Comparison of ENCODE assay signal across 10 cellular contexts in the genomic region with DNA sequence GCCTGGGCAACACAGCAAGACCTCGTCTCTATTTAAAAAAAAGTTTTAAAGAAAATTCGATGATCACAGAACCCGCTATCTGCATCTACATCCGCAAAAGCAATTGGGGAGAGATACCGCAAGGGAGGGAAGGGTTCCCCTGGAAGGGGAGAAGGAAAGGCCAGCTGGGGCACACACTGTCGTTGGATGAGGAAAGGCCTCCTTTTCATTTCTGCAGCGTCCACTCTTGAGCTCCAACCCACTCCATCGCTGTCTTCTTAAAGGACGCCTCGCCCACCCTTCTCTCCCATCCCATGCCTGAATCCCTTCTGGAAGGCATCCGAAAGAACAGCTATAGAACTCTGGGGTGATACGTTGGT. TPM values are rescaled to one million over a fixed set of nuclear protein-coding genes. Genes with fewer than 3 reads are reported as not detected.
DNase-seq lines count a peak whose midpoint lies in the region; ATAC-seq and TF ChIP-seq lines count a peak whose summit lies in the region.
"Had no signal": no experiment of that assay in that cellular context is flagged by ENCODE, and none has a peak within 500 bp of the region (broad histone marks: within the 10 kb centered on the region; RNA-seq: fewer than 3 reads in every experiment).

No MANE protein-coding gene starts in this region.

- 43 to 47% methylated on average over 12 of the region's 12 CpGs for WGBS in upper lobe of left lung, 2 donors

- no peak overlapping the region for H3K27ac ChIP-seq in upper lobe of left lung

- TF ChIP-seq CTCF in choroid plexus epithelial cell (conservative IDR thresholded peaks at IDR 0.05; ENCODE audit: low read depth, low read length) (no peak), upper lobe of left lung (IDR thresholded peaks at IDR 0.05) (no peak)

- no peaks in the 10 kb centered on the region for H3K9me3 ChIP-seq in mononuclear cell (ENCODE audit: low read depth, low read length)
- no peaks in the 10 kb centered on the region for H3K9me3 ChIP-seq in upper lobe of left lung

- peaks cover 52% of the 10 kb centered on the region for H3K4me1 Mint-ChIP-seq in activated naive CD4-positive, alpha-beta T cell treated with anti-CD3 and anti-CD28 coated beads for 36 hours (ENCODE audit: low read depth)
- peaks cover 55% of the 10 kb centered on the region for H3K4me1 Mint-ChIP-seq in activated naive CD4-positive, alpha-beta T cell treated with anti-CD3 and anti-CD28 coated beads, Interleukin-2, amount 10 ng/mL, durations not matched to agents 7 days and 5 days

- H3K36me3 Mint-ChIP-seq in activated naive CD4-positive, alpha-beta T cell treated with anti-CD3 and anti-CD28 coated beads for 36 hours (ENCODE audit: low read depth): peaks cover 9% of the 10 kb centered on the region
- H3K36me3 Mint-ChIP-seq in activated naive CD4-positive, alpha-beta T cell treated with anti-CD3 and anti-CD28 coated beads, Interleukin-2, amount 10 ng/mL, durations not matched to agents 7 days and 5 days: peaks cover 30% of the 10 kb centered on the region

- no peak for TF ChIP-seq POLR2A in upper lobe of left lung (IDR thresholded peaks at IDR 0.05)

- H3K27ac Mint-ChIP-seq in activated naive CD4-positive, alpha-beta T cell treated with anti-CD3 and anti-CD28 coated beads for 36 hours: peak overlapping the region; percentile 14
- no peak overlapping the region for H3K27ac Mint-ChIP-seq in activated naive CD4-positive, alpha-beta T cell treated with anti-CD3 and anti-CD28 coated beads, Interleukin-2, amount 10 ng/mL, durations not matched to agents 7 days and 5 days

- no peaks in the 10 kb centered on the region for H3K9me3 Mint-ChIP-seq in activated naive CD4-positive, alpha-beta T cell treated with anti-CD3 and anti-CD28 coated beads for 36 hours
- peaks cover 5% of the 10 kb centered on the region for H3K9me3 Mint-ChIP-seq in activated naive CD4-positive, alpha-beta T cell treated with anti-CD3 and anti-CD28 coated beads, Interleukin-2, amount 10 ng/mL, durations not matched to agents 7 days and 5 days

- H3K27me3 ChIP-seq in mononuclear cell (ENCODE audit: insufficient read depth, low read length) (peaks cover 37% of the 10 kb centered on the region), upper lobe of left lung (peaks cover 0 to 22% (median 20%) of the 10 kb centered on the region in 4 donors)

- H3K27me3 Mint-ChIP-seq in activated naive CD4-positive, alpha-beta T cell treated with anti-CD3 and anti-CD28 coated beads for 36 hours (ENCODE audit: low read depth): peaks cover 8% of the 10 kb centered on the region
- H3K27me3 Mint-ChIP-seq in activated naive CD4-positive, alpha-beta T cell treated with anti-CD3 and anti-CD28 coated beads, Interleukin-2, amount 10 ng/mL, durations not matched to agents 7 days and 5 days: no peaks in the 10 kb centered on the region

- CTCF ChIA-PET in activated naive CD4-positive, alpha-beta T cell treated with anti-CD3 and anti-CD28 coated beads for 36 hours (lab: Charles Lee): no interaction called here
- CTCF ChIA-PET in activated naive CD4-positive, alpha-beta T cell treated with anti-CD3 and anti-CD28 coated beads, Interleukin-2, amount 10 ng/mL, durations not matched to agents 7 days and 5 days (lab: Charles Lee): interaction anchor here (1.0 to 1.1 kb wide), 3 partner anchors 10 to 27 kb away, joined by 3 to 4 read pairs (median 3); no protein-coding TSS in a partner anchor

- no peak for TF ChIP-seq EP300 in upper lobe of left lung (IDR thresholded peaks at IDR 0.05)

- no peak overlapping the region for H3K4me3 Mint-ChIP-seq in activated naive CD4-positive, alpha-beta T cell treated with anti-CD3 and anti-CD28 coated beads for 36 hours
- no peak overlapping the region for H3K4me3 Mint-ChIP-seq in activated naive CD4-positive, alpha-beta T cell treated with anti-CD3 and anti-CD28 coated beads, Interleukin-2, amount 10 ng/mL, durations not matched to agents 7 days and 5 days
- H3K4me3 Mint-ChIP-seq: central memory CD8-positive, alpha-beta T cell had no signal

- peaks cover 7 to 29% (median 17%) of the 10 kb centered on the region in 4 donors for H3K36me3 ChIP-seq in upper lobe of left lung

- intact Hi-C loops in activated naive CD4-positive, alpha-beta T cell treated with anti-CD3 and anti-CD28 coated beads for 36 hours (cut with micrococcal nuclease): no loop called here

- no peak for DNase-seq in activated naive CD4-positive, alpha-beta T cell treated with anti-CD3 and anti-CD28 coated beads for 36 hours
- DNase-seq in activated naive CD4-positive, alpha-beta T cell treated with anti-CD3 and anti-CD28 coated beads, Interleukin-2, amount 10 ng/mL, durations not matched to agents 7 days and 5 days: no peak
- no peak for DNase-seq in choroid plexus epithelial cell (ENCODE audit: low read depth)
- DNase-seq in upper lobe of left lung: no peak
- DNase-seq in NCI-H187 (lab: John Stamatoyannopoulos, UW): no peak
- no peak for DNase-seq in DMS53 treated with DMSO at 0.1 percent for 48 hours (lab: John Stamatoyannopoulos, UW; ENCODE audit: unreplicated experiment)
- no peak for DNase-seq in mucosa of gallbladder (ENCODE audit: low spot score)

- peak overlapping the region; percentile 57 for H3K4me3 ChIP-seq in choroid plexus epithelial cell (ENCODE audit: low read depth, low read length)
- peak overlapping the region; percentile 38 for H3K4me3 ChIP-seq in mononuclear cell (ENCODE audit: low read length)
- H3K4me3 ChIP-seq in upper lobe of left lung: peak overlapping the region; percentile 39 to 50 (median 48)

- H3K4me1 ChIP-seq in mononuclear cell (ENCODE audit: insufficient read depth, low read length) (peaks cover 81% of the 10 kb centered on the region), upper lobe of left lung (peaks cover 25 to 42% (median 34%) of the 10 kb centered on the region in 4 donors)

- peak in 1 of 2 donors; percentile 23 for ATAC-seq in upper lobe of left lung (ENCODE audit: low FRiP score in 2 of 2)

RNA-seq across cellular contexts. Expression of a gene that starts 3.2 kb away (rescaled TPM):
- not detected for total RNA-seq in activated naive CD4-positive, alpha-beta T cell treated with anti-CD3 and anti-CD28 coated beads for 36 hours
- 0.10 TPM for total RNA-seq in mononuclear cell
- 1 to 10 TPM in 1 of 6 donors, under 1 TPM in 2, not detected in 3; 0.17 to 1.0 (median 0.39) TPM for total RNA-seq in upper lobe of left lung
- total RNA-seq in mucosa of gallbladder: 0.09 TPM
- total RNA-seq: HT1080 had no signal

RNA-seq across cellular contexts. Expression of a gene that starts 11.1 kb away (rescaled TPM):
- total RNA-seq in activated naive CD4-positive, alpha-beta T cell treated with anti-CD3 and anti-CD28 coated beads for 36 hours: 10 to 100 TPM; 13.6 to 13.9 TPM
- total RNA-seq in mononuclear cell: 51.9 TPM
- 100 to 1,000 TPM in 4 of 6 donors, 10 to 100 TPM in 2; 31.4 to 312 (median 145) TPM for total RNA-seq in upper lobe of left lung
- total RNA-seq in mucosa of gallbladder: 125 TPM

RNA-seq across cellular contexts. Expression of a gene that starts 30.3 kb away (rescaled TPM):
- not detected for total RNA-seq in activated naive CD4-positive, alpha-beta T cell treated with anti-CD3 and anti-CD28 coated beads for 36 hours
- total RNA-seq in mononuclear cell (not detected), upper lobe of left lung (not detected), mucosa of gallbladder (not detected)
- total RNA-seq: HT1080 had no signal

RNA-seq across cellular contexts. Expression of a gene that starts 54.7 kb away (rescaled TPM):
- total RNA-seq in activated naive CD4-positive, alpha-beta T cell treated with anti-CD3 and anti-CD28 coated beads for 36 hours: not detected
- 6.9 TPM for total RNA-seq in mononuclear cell
- total RNA-seq in upper lobe of left lung: 10 to 100 TPM in 1 of 6 donors, 1 to 10 TPM in 5; 3.1 to 10.3 (median 6.7) TPM
- total RNA-seq in mucosa of gallbladder: 0.20 TPM
- total RNA-seq: HT1080 had no signal
